ENCODE assay signal across 8 cellular contexts in genomic region chr19:2048959-2049740, GRCh38. TPM values are rescaled to one million over a fixed set of nuclear protein-coding genes. Genes with fewer than 3 reads are reported as not detected.
DNase-seq lines count a peak whose midpoint lies in the region; ATAC-seq and TF ChIP-seq lines count a peak whose summit lies in the region.

No MANE protein-coding gene starts in this region.

- CTCF ChIA-PET in WTC11 (lab: Charles Lee), result no interaction called here

- H3K27me3 ChIP-seq in psoas muscle (ENCODE audit: insufficient read depth in 3 of 3, low read length in 2 of 3) (no peaks in the 10 kb centered on the region), foreskin keratinocyte (no peaks in the 10 kb centered on the region)

- no peak overlapping the region for H3K27ac Mint-ChIP-seq in WTC11

- H3K36me3 ChIP-seq in psoas muscle (ENCODE audit: insufficient read depth in 1 of 2, low read depth in 1 of 2), result peaks cover 3 to 39% of the 10 kb centered on the region in 2 donors

- ATAC-seq in WTC11 (no peak), Right ventricle myocardium superior (ENCODE audit: poor library complexity) (peak; percentile 5), psoas muscle (peak; percentile 0 to 13 (median 0)), foreskin keratinocyte (no peak), GM21723 (IDR thresholded peaks at IDR 0.05; ENCODE audit: unreplicated experiment) (no peak)

- peak overlapping the region; percentile 98 for H3K27ac ChIP-seq in psoas muscle
- H3K27ac ChIP-seq in foreskin keratinocyte, result no peak overlapping the region

- WGBS in psoas muscle, 3 donors, result 17 to 24% (median 18%) methylated on average over 27 of the region's 27 CpGs

- POLR2A ChIA-PET in WTC11 (lab: Charles Lee), result interaction anchor here (0.6 to 1.0 kb wide), 2 partner anchors 10 to 24 kb away, joined by 3 to 4 read pairs; no protein-coding TSS in a partner anchor

- H3K4me3 Mint-ChIP-seq in WTC11, result peak overlapping the region; percentile 70

- peaks cover 57% of the 10 kb centered on the region for H3K4me1 ChIP-seq in psoas muscle
- H3K4me1 ChIP-seq in foreskin keratinocyte, result peaks cover 5% of the 10 kb centered on the region

- TF ChIP-seq CTCF in GM12875 (IDR thresholded peaks at IDR 0.05; ENCODE audit: borderline replicate concordance, insufficient read depth, low read depth, low read length), result no peak
- no peak for TF ChIP-seq CTCF in WTC11 (IDR thresholded peaks at IDR 0.05)
- TF ChIP-seq CTCF in psoas muscle (IDR thresholded peaks at IDR 0.05), result no peak
- TF ChIP-seq CTCF in foreskin keratinocyte (conservative IDR thresholded peaks at IDR 0.05), result no peak

- no peaks in the 10 kb centered on the region for H3K9me3 ChIP-seq in psoas muscle

- intact Hi-C loops in Right ventricle myocardium superior (cut with DNase I) (no loop called here), psoas muscle (cut with DNase I) (no loop called here)

- H3K4me1 Mint-ChIP-seq in WTC11, result peaks cover 6% of the 10 kb centered on the region

- no peaks in the 10 kb centered on the region for H3K9me3 Mint-ChIP-seq in WTC11

- peak overlapping the region; percentile 96 for H3K4me3 ChIP-seq in GM12875 (ENCODE audit: low read depth, low read length)
- peak overlapping the region; percentile 97 for H3K4me3 ChIP-seq in psoas muscle

- DNase-seq in WTC11 (ENCODE audit: low spot score) (no peak), Right ventricle myocardium superior (peak; percentile 61), psoas muscle (peak; percentile 40 to 72), foreskin keratinocyte (no peak), HCEC 1CT (no peak)
- no peak for DNase-seq in stimulated activated CD4-positive, alpha-beta T cell treated with anti-CD3 and anti-CD28 coated beads, Interleukin-4, amount 100 ng/mL, for 4 hours

- H3K36me3 Mint-ChIP-seq in WTC11, result no peaks in the 10 kb centered on the region

- H3K27me3 Mint-ChIP-seq in WTC11 (ENCODE audit: low read depth), result no peaks in the 10 kb centered on the region

TF ChIP-seq in WTC11, 78 proteins besides CTCF, POLR2A, EP300 and RAD21:
- TF ChIP-seq JUN (CRISPR knock-in tag; IDR thresholded peaks at IDR 0.05) (no peak), ERG (CRISPR knock-in tag; IDR thresholded peaks at IDR 0.05) (no peak), NFYB (CRISPR knock-in tag; conservative IDR thresholded peaks at IDR 0.05; ENCODE audit: low read depth) (no peak), HMGA2 (CRISPR knock-in tag; IDR thresholded peaks at IDR 0.05) (no peak), ZNF138 (CRISPR knock-in tag; conservative IDR thresholded peaks at IDR 0.05) (no peak), TCF7 (CRISPR knock-in tag; IDR thresholded peaks at IDR 0.05; ENCODE audit: low read depth) (no peak), ELF4 (CRISPR knock-in tag; IDR thresholded peaks at IDR 0.05; ENCODE audit: low read depth) (no peak), ETV6 (CRISPR knock-in tag; IDR thresholded peaks at IDR 0.05) (no peak), ZNF219 (CRISPR knock-in tag; IDR thresholded peaks at IDR 0.05; ENCODE audit: borderline replicate concordance) (no peak), OVOL2 (CRISPR knock-in tag; IDR thresholded peaks at IDR 0.05; ENCODE audit: borderline replicate concordance) (no peak), USF1 (CRISPR knock-in tag; IDR thresholded peaks at IDR 0.05) (no peak), NR2C2 (CRISPR knock-in tag; IDR thresholded peaks at IDR 0.05) (no peak), CREB1 (CRISPR knock-in tag; IDR thresholded peaks at IDR 0.05) (no peak), FOXK1 (CRISPR knock-in tag; IDR thresholded peaks at IDR 0.05) (no peak), ATF6 (CRISPR knock-in tag; IDR thresholded peaks at IDR 0.05) (no peak), ATF3 (CRISPR knock-in tag; conservative IDR thresholded peaks at IDR 0.05) (no peak), TP53 (CRISPR knock-in tag; IDR thresholded peaks at IDR 0.05) (no peak)

RNA-seq across cellular contexts. Expression of gene MKNK2, which starts 1.9 kb away (rescaled TPM):
- total RNA-seq in WTC11 (2021), result 150 to 165 TPM (median 163 TPM) in 3 replicates
- total RNA-seq in Right ventricle myocardium superior, result 238 TPM
- total RNA-seq in psoas muscle, result 1,000 to 10,000 TPM in 2 of 4 donors, 100 to 1,000 TPM in 2; 793 to 2,795 (median 946) TPM
- polyA plus RNA-seq in psoas muscle, result 1,000 to 10,000 TPM in 2 of 3 donors, 100 to 1,000 TPM in 1; 888 to 1,268 (median 1,190) TPM
- 65.6 and 69.4 TPM in 2 replicates for total RNA-seq in foreskin keratinocyte
- 45.3 and 58.3 TPM in 2 replicates for polyA plus RNA-seq in foreskin keratinocyte

RNA-seq across cellular contexts. Expression of gene BTBD2, which starts 33.6 kb away (rescaled TPM):
- total RNA-seq in WTC11 (2021) (106 to 148 TPM (median 145 TPM) in 3 replicates), Right ventricle myocardium superior (56.3 TPM), psoas muscle (10 to 100 TPM; 56.3 to 68.4 (median 61.9) TPM), foreskin keratinocyte (51.2 and 51.7 TPM in 2 replicates)
- polyA plus RNA-seq in psoas muscle (10 to 100 TPM; 30.1 to 49.0 (median 36.6) TPM), foreskin keratinocyte (49.5 and 51.4 TPM in 2 replicates)

RNA-seq across cellular contexts. Expression of gene MOB3A, which starts 47.0 kb away (rescaled TPM):
- total RNA-seq in WTC11 (2021) (8.1 to 9.8 TPM (median 9.6 TPM) in 3 replicates), Right ventricle myocardium superior (15.6 TPM), psoas muscle (10 to 100 TPM in 3 of 4 donors, 1 to 10 TPM in 1; 9.9 to 19.8 (median 17.2) TPM), foreskin keratinocyte (30.1 and 32.9 TPM in 2 replicates)
- polyA plus RNA-seq in psoas muscle (10 to 100 TPM in 2 of 3 donors, 1 to 10 TPM in 1; 8.3 to 13.5 (median 11.3) TPM), foreskin keratinocyte (36.0 and 37.8 TPM in 2 replicates)

RNA-seq across cellular contexts. Expression of gene IZUMO4, which starts 47.6 kb away (rescaled TPM):
- total RNA-seq in WTC11 (2021) (0.73 to 1.9 TPM (median 1.8 TPM) in 3 replicates), Right ventricle myocardium superior (1.7 TPM), psoas muscle (1 to 10 TPM in 3 of 4 donors, under 1 TPM in 1; 0.89 to 2.8 (median 1.4) TPM), foreskin keratinocyte (2.0 and 3.1 TPM in 2 replicates)
- polyA plus RNA-seq in psoas muscle (1 to 10 TPM in 2 of 3 donors, under 1 TPM in 1; 0.69 to 3.0 (median 2.0) TPM), foreskin keratinocyte (3.8 and 4.4 TPM in 2 replicates)

Comparison
In these comparisons a context has a peak if more than half of its experiments do, and no peak if none do; other contexts are left out.
1. ATAC-seq: peak in Right ventricle myocardium superior (single experiment) and psoas muscle (4 of 4); none in WTC11 (single experiment), foreskin keratinocyte (single experiment) and GM21723 (single experiment).
2. DNase-seq: peak in Right ventricle myocardium superior (single experiment) and psoas muscle (2 of 2); none in WTC11 (single experiment), stimulated activated CD4-positive, alpha-beta T cell treated with anti-CD3 and anti-CD28 coated beads, Interleukin-4, amount 100 ng/mL, for 4 hours (0 of 2), foreskin keratinocyte (0 of 2) and HCEC 1CT (single experiment).